8 cellular contexts compared by ENCODE assay signal in genomic region chr5:52989781-52990530, GRCh38. TPM values are rescaled to one million over a fixed set of nuclear protein-coding genes. Genes with fewer than 3 reads are reported as not detected.
A peak's percentile ranks its signal among the peaks of the same experiment; 100 is the strongest.
DNase-seq lines count a peak whose midpoint lies in the region; ATAC-seq and TF ChIP-seq lines count a peak whose summit lies in the region.

No MANE protein-coding gene starts in this region.

- no peaks in the 10 kb centered on the region for H3K9me3 ChIP-seq in liver (ENCODE audit: control insufficient read depth in 4 of 4, low read length in 3 of 4)

- peak; percentile 40 to 57 for TF ChIP-seq RAD21 in liver (IDR thresholded peaks at IDR 0.05)

- peaks cover 0 to 4% (median 0%) of the 10 kb centered on the region in 4 donors for H3K27me3 ChIP-seq in liver (ENCODE audit: control insufficient read depth in 4 of 4, insufficient read depth in 4 of 4, low read length in 3 of 4)

- H3K4me3 ChIP-seq in liver (ENCODE audit: low read depth in 1 of 3, low read length in 3 of 3) = peak overlapping the region in 2 of 3 donors; percentile 48 to 67

- no peaks in the 10 kb centered on the region for H3K36me3 ChIP-seq in liver (ENCODE audit: control insufficient read depth in 4 of 4, insufficient read depth in 3 of 4, low read depth in 1 of 4, low read length in 3 of 4)

- DNase-seq in NCI-H1105 treated with DMSO at 0.1 percent for 48 hours (lab: John Stamatoyannopoulos, UW) = peak; percentile 2
- no peak for DNase-seq in NCI-H1105 (lab: John Stamatoyannopoulos, UW)
- peak; percentile 9 for DNase-seq in UCSD-AML1 (lab: John Stamatoyannopoulos, UW; ENCODE audit: unreplicated experiment)
- peak; percentile 80 for DNase-seq in dermis blood vessel endothelial cell
- DNase-seq in stimulated activated CD8-positive, alpha-beta memory T cell treated with anti-CD3 and anti-CD28 coated beads, Interleukin-4, amount 100 ng/mL, for 48 hours = peak; percentile 46
- no peak for DNase-seq in HPDE6-E6E7 (ENCODE audit: extremely low spot score)

- peak; percentile 40 for ATAC-seq in HG03342 (IDR thresholded peaks at IDR 0.05; ENCODE audit: unreplicated experiment)

- peaks cover 0 to 16% (median 9%) of the 10 kb centered on the region in 4 donors for H3K4me1 ChIP-seq in liver (ENCODE audit: control insufficient read depth in 4 of 4, insufficient read depth in 4 of 4, low read length in 3 of 4)

- no peak overlapping the region for H3K27ac ChIP-seq in liver (ENCODE audit: low read depth in 1 of 2, low read length in 2 of 2)

- H3K9ac ChIP-seq in liver (ENCODE audit: low read depth in 1 of 2, low read length in 2 of 2) = no peak overlapping the region

- TF ChIP-seq CTCF in liver (IDR thresholded peaks at IDR 0.05; ENCODE audit: low read depth, low read length, missing input control) = peak; percentile 16

- WGBS in liver = 11% methylated on average over 27 of the region's 27 CpGs

TF ChIP-seq in liver, 16 proteins besides CTCF, POLR2A, EP300 and RAD21:
- TF ChIP-seq FOXA2 (IDR thresholded peaks at IDR 0.05) = no peak
- peak; percentile 48 for TF ChIP-seq YY1 (IDR thresholded peaks at IDR 0.05)
- no peak for TF ChIP-seq RXRA (IDR thresholded peaks at IDR 0.05)
TF ChIP-seq in liver: peak in this region for 1.

RNA-seq across cellular contexts. Expression of gene ITGA2, which starts 0.8 kb away (rescaled TPM):
- total RNA-seq in dermis blood vessel endothelial cell (44.9 and 90.6 TPM in 2 replicates), liver (under 1 TPM; 0.42 to 0.61 TPM)
- polyA plus RNA-seq in liver = under 1 TPM; 0.12 to 0.24 TPM

Comparison
In these comparisons a context has a peak if more than half of its experiments do, and no peak if none do; other contexts are left out.
1. DNase-seq: peak in NCI-H1105 treated with DMSO at 0.1 percent for 48 hours (single experiment), UCSD-AML1 (single experiment), dermis blood vessel endothelial cell (single experiment) and stimulated activated CD8-positive, alpha-beta memory T cell treated with anti-CD3 and anti-CD28 coated beads, Interleukin-4, amount 100 ng/mL, for 48 hours (single experiment); none in NCI-H1105 (single experiment) and HPDE6-E6E7 (single experiment).
2. RNA of gene ITGA2, which starts 0.8 kb away (total RNA-seq): 44.9 to 90.6 TPM in dermis blood vessel endothelial cell; 0.42 to 0.61 TPM in liver; every median in the first group is over 10 times any median in the second.